Comparison of ENCODE assay signal across 10 cellular contexts in genomic region chr21:45011911-45012660, GRCh38.
DNase-seq lines count a peak whose midpoint lies in the region; ATAC-seq and TF ChIP-seq lines count a peak whose summit lies in the region.
"Had no signal": no experiment of that assay in that cellular context is flagged by ENCODE, and none has a peak within 500 bp of the region (broad histone marks: within the 10 kb centered on the region; RNA-seq: fewer than 3 reads in every experiment).

No MANE protein-coding gene starts in this region.

- peak overlapping the region; percentile 25 for H3K4me3 ChIP-seq in SJCRH30
- no peak overlapping the region for H3K4me3 ChIP-seq in gastroesophageal sphincter

- H3K27ac ChIP-seq in SJCRH30 (peak overlapping the region; percentile 75), gastroesophageal sphincter (peak overlapping the region in 2 of 4 donors; percentile 0 to 63)

- peaks cover 3% of the 10 kb centered on the region; the same call in 1 of the 2 replicates for H3K4me1 ChIP-seq in ES-I3 (ENCODE audit: insufficient read depth, low read length)
- peaks cover 47% of the 10 kb centered on the region for H3K4me1 ChIP-seq in SJCRH30
- peaks cover 0 to 38% (median 13%) of the 10 kb centered on the region in 3 donors for H3K4me1 ChIP-seq in gastroesophageal sphincter

- ATAC-seq in gastroesophageal sphincter (peak; percentile 66), GM21381 (IDR thresholded peaks at IDR 0.05; ENCODE audit: unreplicated experiment) (no peak), HG03457 (IDR thresholded peaks at IDR 0.05; ENCODE audit: unreplicated experiment) (no peak)
- no peak for ATAC-seq in stimulated activated naive CD8-positive, alpha-beta T cell treated with anti-CD3 and anti-CD28 coated beads, Interleukin-15, Interleukin-2, amounts not matched to agents 100 U/mL and 50 U/mL, for 24 hours

- no peak for TF ChIP-seq POLR2A in gastroesophageal sphincter (IDR thresholded peaks at IDR 0.05)

- H3K9ac ChIP-seq in ES-I3 (ENCODE audit: low read depth, low read length), result peak overlapping the region; percentile 19

- H3K9me3 ChIP-seq in ES-I3 (ENCODE audit: control insufficient read depth, insufficient read depth, low read length) (0 out of 2 replicates have a peak, but pooled peaks cover 6% of the 10 kb centered on the region), SJCRH30 (replicated peaks) (0 out of 2 replicates have a peak, but pooled peaks cover 7% of the 10 kb centered on the region), gastroesophageal sphincter (no peaks in the 10 kb centered on the region)

- 38% methylated on average over 2 of the region's 30 CpGs; no CpG with 5 or more reads in 1 of the 2 donors for WGBS in gastroesophageal sphincter (ENCODE audit: low coverage in 1 of 2), 2 donors

- no peaks in the 10 kb centered on the region for H3K36me3 ChIP-seq in ES-I3 (ENCODE audit: insufficient read depth, low read length)
- no peaks in the 10 kb centered on the region for H3K36me3 ChIP-seq in SJCRH30
- no peaks in the 10 kb centered on the region for H3K36me3 ChIP-seq in gastroesophageal sphincter

- H3K27me3 ChIP-seq in SJCRH30 (no peaks in the 10 kb centered on the region), gastroesophageal sphincter (no peaks in the 10 kb centered on the region)

- TF ChIP-seq CTCF in gastroesophageal sphincter (IDR thresholded peaks at IDR 0.05), result no peak

- DNase-seq in SJCRH30, result peak; percentile 94 to 97
- peak; percentile 75 for DNase-seq in retina
- DNase-seq in stimulated activated naive CD4-positive, alpha-beta T cell (lab: John Stamatoyannopoulos, UW), result no peak
- DNase-seq in stimulated activated naive CD8-positive, alpha-beta T cell treated with anti-CD3 and anti-CD28 coated beads, Interleukin-15, Interleukin-2, amounts not matched to agents 100 U/mL and 50 U/mL, for 24 hours, result no peak
- DNase-seq: NCI-H1092 treated with DMSO at 0.1 percent for 48 hours, substantia nigra had no signal

- no peak for TF ChIP-seq EP300 in gastroesophageal sphincter (IDR thresholded peaks at IDR 0.05)

Comparison
In these comparisons a context has a peak if more than half of its experiments do, and no peak if none do; other contexts are left out.
1. DNase-seq: peak in SJCRH30 (2 of 2) and retina (single experiment); none in stimulated activated naive CD4-positive, alpha-beta T cell (0 of 6) and stimulated activated naive CD8-positive, alpha-beta T cell treated with anti-CD3 and anti-CD28 coated beads, Interleukin-15, Interleukin-2, amounts not matched to agents 100 U/mL and 50 U/mL, for 24 hours (single experiment).